In the genomic region with DNA sequence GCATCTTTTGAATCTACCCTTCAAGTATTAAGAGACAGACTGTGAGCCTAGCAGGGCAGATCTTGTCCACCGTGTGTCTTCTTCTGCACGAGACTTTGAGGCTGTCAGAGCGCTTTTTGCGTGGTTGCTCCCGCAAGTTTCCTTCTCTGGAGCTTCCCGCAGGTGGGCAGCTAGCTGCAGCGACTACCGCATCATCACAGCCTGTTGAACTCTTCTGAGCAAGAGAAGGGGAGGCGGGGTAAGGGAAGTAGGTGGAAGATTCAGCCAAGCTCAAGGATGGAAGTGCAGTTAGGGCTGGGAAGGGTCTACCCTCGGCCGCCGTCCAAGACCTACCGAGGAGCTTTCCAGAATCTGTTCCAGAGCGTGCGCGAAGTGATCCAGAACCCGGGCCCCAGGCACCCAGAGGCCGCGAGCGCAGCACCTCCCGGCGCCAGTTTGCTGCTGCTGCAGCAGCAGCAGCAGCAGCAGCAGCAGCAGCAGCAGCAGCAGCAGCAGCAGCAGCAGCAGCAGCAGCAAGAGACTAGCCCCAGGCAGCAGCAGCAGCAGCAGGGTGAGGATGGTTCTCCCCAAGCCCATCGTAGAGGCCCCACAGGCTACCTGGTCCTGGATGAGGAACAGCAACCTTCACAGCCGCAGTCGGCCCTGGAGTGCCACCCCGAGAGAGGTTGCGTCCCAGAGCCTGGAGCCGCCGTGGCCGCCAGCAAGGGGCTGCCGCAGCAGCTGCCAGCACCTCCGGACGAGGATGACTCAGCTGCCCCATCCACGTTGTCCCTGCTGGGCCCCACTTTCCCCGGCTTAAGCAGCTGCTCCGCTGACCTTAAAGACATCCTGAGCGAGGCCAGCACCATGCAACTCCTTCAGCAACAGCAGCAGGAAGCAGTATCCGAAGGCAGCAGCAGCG, we compare ENCODE assay signal across 8 cellular contexts. TPM values are rescaled to one million over a fixed set of nuclear protein-coding genes. Genes with fewer than 3 reads are reported as not detected.
DNase-seq lines count a peak whose midpoint lies in the region; ATAC-seq and TF ChIP-seq lines count a peak whose summit lies in the region.

No MANE protein-coding gene starts in this region.

- peaks cover 24 to 51% of the 10 kb centered on the region in 2 donors for H3K27me3 Mint-ChIP-seq in natural killer cell (ENCODE audit: low read depth in 2 of 2)

- H3K36me3 ChIP-seq in esophagus squamous epithelium, result no peaks in the 10 kb centered on the region
- no peaks in the 10 kb centered on the region for H3K36me3 ChIP-seq in effector memory CD4-positive, alpha-beta T cell (ENCODE audit: control insufficient read depth, insufficient read depth, low read length)

- no peaks in the 10 kb centered on the region for H3K36me3 Mint-ChIP-seq in natural killer cell

- H3K4me1 ChIP-seq in esophagus squamous epithelium, result peaks cover 0 to 38% (median 4%) of the 10 kb centered on the region in 3 donors
- no peaks in the 10 kb centered on the region for H3K4me1 ChIP-seq in effector memory CD4-positive, alpha-beta T cell (ENCODE audit: control insufficient read depth, insufficient read depth, low read length, poor library complexity, severe bottlenecking)

- TF ChIP-seq CTCF in AG09309 (IDR thresholded peaks at IDR 0.05; ENCODE audit: control insufficient read depth, insufficient read depth, low read depth, low read length, missing control alignments) (no peak), esophagus squamous epithelium (IDR thresholded peaks at IDR 0.05) (no peak), natural killer cell (IDR thresholded peaks at IDR 0.05) (no peak)

- intact Hi-C loops in esophagus squamous epithelium (cut with DNase I) (no loop called here), natural killer cell (cut with micrococcal nuclease) (no loop called here)

- WGBS in esophagus squamous epithelium, 2 donors, result 16% methylated on average over 4 of the region's 39 CpGs; no CpG with 5 or more reads in 1 of the 2 donors

- H3K27me3 ChIP-seq in esophagus squamous epithelium, result peaks cover 0 to 6% (median 2%) of the 10 kb centered on the region in 4 donors
- H3K27me3 ChIP-seq in effector memory CD4-positive, alpha-beta T cell (replicated peaks; ENCODE audit: control insufficient read depth, insufficient read depth, low read length, poor library complexity, severe bottlenecking), result no peaks in the 10 kb centered on the region

- peak overlapping the region in 2 of 4 donors; percentile 21 to 36 for H3K27ac ChIP-seq in esophagus squamous epithelium
- no peak overlapping the region for H3K27ac ChIP-seq in effector memory CD4-positive, alpha-beta T cell (ENCODE audit: insufficient read depth, low read length, poor library complexity, severe bottlenecking)

- no peaks in the 10 kb centered on the region for H3K9me3 ChIP-seq in esophagus squamous epithelium
- no peaks in the 10 kb centered on the region for H3K9me3 ChIP-seq in effector memory CD4-positive, alpha-beta T cell (ENCODE audit: control insufficient read depth, low read length)

- no peak for ATAC-seq in natural killer cell
- no peak for ATAC-seq in HG02759 (IDR thresholded peaks at IDR 0.05; ENCODE audit: unreplicated experiment)

- H3K27ac Mint-ChIP-seq in natural killer cell, result no peak overlapping the region

- H3K4me3 Mint-ChIP-seq in natural killer cell, result peak overlapping the region; percentile 65

- no peaks in the 10 kb centered on the region for H3K4me1 Mint-ChIP-seq in natural killer cell

- DNase-seq in AG09309 (ENCODE audit: low read depth), result no peak
- DNase-seq in MV-4-11 (lab: John Stamatoyannopoulos, UW), result peak; percentile 8
- no peak for DNase-seq in esophagus squamous epithelium (lab: John Stamatoyannopoulos, UW)
- no peak for DNase-seq in natural killer cell
- no peak for DNase-seq in effector memory CD4-positive, alpha-beta T cell
- no peak for DNase-seq in AG08395 (ENCODE audit: low spot score)
- no peak for DNase-seq in SW480 (ENCODE audit: low spot score)

- H3K4me3 ChIP-seq in AG09309 (ENCODE audit: control insufficient read depth, low read depth, low read length), result peak overlapping the region; percentile 46
- H3K4me3 ChIP-seq in esophagus squamous epithelium, result peak overlapping the region; percentile 32 to 66 (median 48)
- H3K4me3 ChIP-seq in effector memory CD4-positive, alpha-beta T cell (ENCODE audit: insufficient read depth, low read depth, low read length, poor library complexity, severe bottlenecking), result no peak overlapping the region

- no peaks in the 10 kb centered on the region for H3K9me3 Mint-ChIP-seq in natural killer cell

- TF ChIP-seq POLR2A in esophagus squamous epithelium (IDR thresholded peaks at IDR 0.05), result no peak

RNA-seq across cellular contexts. Expression of a gene that starts 1.3 kb away (rescaled TPM):
- total RNA-seq in esophagus squamous epithelium, result 1 to 10 TPM in 3 of 4 donors, under 1 TPM in 1; 0.53 to 4.6 (median 1.9) TPM
- total RNA-seq in natural killer cell, result under 1 TPM in 1 of 3 donors, not detected in 2; 0.02 TPM
